12 cellular contexts compared by ENCODE assay signal in the genomic region with DNA sequence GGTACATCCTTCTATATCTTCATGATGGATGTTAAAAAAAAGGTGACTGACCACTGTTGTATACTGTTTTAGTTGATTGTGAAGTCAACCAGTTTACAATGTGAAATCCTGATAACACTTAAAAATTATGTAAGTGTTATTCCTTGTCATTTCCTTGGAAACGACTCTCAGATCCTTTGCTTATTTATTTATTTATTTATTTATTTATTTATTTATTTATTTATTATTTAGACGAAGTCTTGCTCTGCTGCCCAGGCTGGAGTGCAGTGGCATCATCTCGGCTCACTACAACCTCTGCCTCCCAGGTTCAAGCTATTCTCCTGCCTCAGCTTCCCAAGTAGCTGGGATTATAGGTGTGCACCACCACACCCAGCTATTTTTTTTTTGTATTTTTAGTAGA. TPM values are rescaled to one million over a fixed set of nuclear protein-coding genes. Genes with fewer than 3 reads are reported as not detected.
DNase-seq lines count a peak whose midpoint lies in the region; ATAC-seq, FAIRE-seq and TF ChIP-seq lines count a peak whose summit lies in the region.
"Not testable (repeated sequence)": the region's sequence is repeated elsewhere in the genome, so short reads cannot be mapped to it uniquely, and the experiment has no call there.
"Had no signal": no experiment of that assay in that cellular context is flagged by ENCODE, and none has a peak within 500 bp of the region (broad histone marks: within the 10 kb centered on the region; RNA-seq: fewer than 3 reads in every experiment).

No MANE protein-coding gene starts in this region.

- H3F3A ChIP-seq in neural progenitor cell (ENCODE audit: low read depth) = peaks cover 22% of the 10 kb centered on the region

- not testable (repeated sequence) for TF ChIP-seq RAD21 in A549 (conservative IDR thresholded peaks at IDR 0.05 in 1 of 2, IDR thresholded peaks at IDR 0.05 in 1 of 2)

- ATAC-seq in A549; T-helper 17 cell; stimulated activated effector memory CD8-positive, alpha-beta T cell treated with anti-CD3 and anti-CD28 coated beads, Interleukin-12 subunit alpha, Interleukin-12 subunit beta, amount 100 ng/mL, for 72 hours: not testable (repeated sequence)

- not testable (repeated sequence) for H3K4me2 ChIP-seq in A549
- H3K4me2 ChIP-seq in neural progenitor cell = peak overlapping the region; percentile 56

- CTCF ChIA-PET in A549 (lab: Yijun Ruan, JAX) (interaction anchor here (1.2 kb wide), 1 partner anchor 10 kb away, joined by 4 read pairs; no protein-coding TSS in a partner anchor), HEK293 (lab: Yijun Ruan, JAX) (interaction anchor here (0.6 to 1.6 kb wide), 2 partner anchors 10 to 90 kb away, joined by 3 to 6 read pairs; no protein-coding TSS in a partner anchor)

- peaks cover 25% of the 10 kb centered on the region for H4K20me1 ChIP-seq in neural progenitor cell (ENCODE audit: low read depth)

- DNase-seq in A549 (ENCODE audit: low read depth in 1 of 2, low spot score in 1 of 2); T-helper 17 cell; neural progenitor cell (ENCODE audit: low spot score); stimulated activated effector memory CD8-positive, alpha-beta T cell treated with anti-CD3 and anti-CD28 coated beads, Interleukin-12 subunit alpha, Interleukin-12 subunit beta, amount 100 ng/mL, for 72 hours (ENCODE audit: low spot score in 2 of 2): not testable (repeated sequence)

- H3K9ac ChIP-seq in neural progenitor cell = not testable (repeated sequence)

- not testable (repeated sequence) for H3K27me3 ChIP-seq in neural progenitor cell

- WGBS in A549 (ENCODE audit: missing lambda C conversion rate) = 25% methylated on average over 3 of the region's 3 CpGs

- H3K36me3 Mint-ChIP-seq in T-helper 17 cell (ENCODE audit: low read depth) (peaks cover 15% of the 10 kb centered on the region), neural progenitor cell (peaks cover 27% of the 10 kb centered on the region)
- H3K36me3 Mint-ChIP-seq in stimulated activated effector memory CD8-positive, alpha-beta T cell treated with anti-CD3 and anti-CD28 coated beads, Interleukin-12 subunit alpha, Interleukin-12 subunit beta, amount 100 ng/mL, for 72 hours = peaks cover 55% of the 10 kb centered on the region

- not testable (repeated sequence) for H3K9me3 Mint-ChIP-seq in neural progenitor cell; stimulated activated effector memory CD8-positive, alpha-beta T cell treated with anti-CD3 and anti-CD28 coated beads, Interleukin-12 subunit alpha, Interleukin-12 subunit beta, amount 100 ng/mL, for 72 hours

- POLR2A ChIA-PET in A549 (lab: Yijun Ruan, JAX); HEK293 (lab: Yijun Ruan, JAX): not testable (repeated sequence)

- not testable (repeated sequence) for TF ChIP-seq EP300 in A549 (IDR thresholded peaks at IDR 0.05)

- not testable (repeated sequence) for H2AFZ ChIP-seq in neural progenitor cell (replicated peaks)

- not testable (repeated sequence) for TF ChIP-seq CTCF in A549 (IDR thresholded peaks at IDR 0.05); HEK293 (tag by site-specific recombination; IDR thresholded peaks at IDR 0.05); neural progenitor cell (IDR thresholded peaks at IDR 0.05)

- H3K27ac Mint-ChIP-seq in T-helper 17 cell = peak overlapping the region; percentile 32
- not testable (repeated sequence) for H3K27ac Mint-ChIP-seq in neural progenitor cell
- H3K27ac Mint-ChIP-seq in stimulated activated effector memory CD8-positive, alpha-beta T cell treated with anti-CD3 and anti-CD28 coated beads, Interleukin-12 subunit alpha, Interleukin-12 subunit beta, amount 100 ng/mL, for 72 hours = peak overlapping the region; percentile 9

- TF ChIP-seq POLR2A in A549 (IDR thresholded peaks at IDR 0.05; ENCODE audit: low read length) = not testable (repeated sequence)

- not testable (repeated sequence) for H3K4me1 Mint-ChIP-seq in T-helper 17 cell; stimulated activated effector memory CD8-positive, alpha-beta T cell treated with anti-CD3 and anti-CD28 coated beads, Interleukin-12 subunit alpha, Interleukin-12 subunit beta, amount 100 ng/mL, for 72 hours
- peaks cover 16% of the 10 kb centered on the region for H3K4me1 Mint-ChIP-seq in neural progenitor cell

- peaks cover 3 to 71% of the 10 kb centered on the region in 2 experiments for H3K36me3 ChIP-seq in HEK293 (ENCODE audit: control insufficient read depth in 2 of 2, insufficient read depth in 1 of 2, low read length in 2 of 2)
- peaks cover 29% of the 10 kb centered on the region for H3K36me3 ChIP-seq in neural progenitor cell

- H3K27me3 Mint-ChIP-seq in T-helper 17 cell; neural progenitor cell (ENCODE audit: insufficient read depth, low read depth): not testable (repeated sequence)

- not testable (repeated sequence) for H3K27ac ChIP-seq in A549; HEK293 (ENCODE audit: extremely low read depth, low read depth, low read length)
- H3K27ac ChIP-seq in neural progenitor cell = peak overlapping the region; percentile 55

- H3K9me3 ChIP-seq in A549; HEK293 (ENCODE audit: control insufficient read depth, insufficient read depth, low read depth, low read length); T-helper 17 cell (ENCODE audit: control insufficient read depth, low read length, poor library complexity, severe bottlenecking); neural progenitor cell (ENCODE audit: low read depth): not testable (repeated sequence)

- H3K4me3 ChIP-seq in A549; HEK293 (ENCODE audit: low read depth, low read length); neural progenitor cell: not testable (repeated sequence)

- H3K4me3 Mint-ChIP-seq in T-helper 17 cell; neural progenitor cell; stimulated activated effector memory CD8-positive, alpha-beta T cell treated with anti-CD3 and anti-CD28 coated beads, Interleukin-12 subunit alpha, Interleukin-12 subunit beta, amount 100 ng/mL, for 72 hours: not testable (repeated sequence)

- not testable (repeated sequence) for H3K4me1 ChIP-seq in A549; HEK293 (ENCODE audit: control insufficient read depth, insufficient read depth, low read length)
- H3K4me1 ChIP-seq in neural progenitor cell = peaks cover 26% of the 10 kb centered on the region

- FAIRE-seq in A549 (lab: Jason Lieb, UNC) = not testable (repeated sequence)

- not testable (repeated sequence) for H3K79me2 ChIP-seq in neural progenitor cell (ENCODE audit: low read depth)

TF ChIP-seq in A549, 52 proteins besides CTCF, POLR2A, EP300 and RAD21:
- TF ChIP-seq ZC3H11A (IDR thresholded peaks at IDR 0.05) = peak; percentile 70

TF ChIP-seq in HEK293, 187 proteins besides CTCF, POLR2A, EP300 and RAD21 (continues in another document):
- TF ChIP-seq ZNF394 (tag by site-specific recombination; IDR thresholded peaks at IDR 0.05; ENCODE audit: borderline replicate concordance) = peak; percentile 78; the same call in 1 of the 2 replicates
- TF ChIP-seq, protein P1, sequence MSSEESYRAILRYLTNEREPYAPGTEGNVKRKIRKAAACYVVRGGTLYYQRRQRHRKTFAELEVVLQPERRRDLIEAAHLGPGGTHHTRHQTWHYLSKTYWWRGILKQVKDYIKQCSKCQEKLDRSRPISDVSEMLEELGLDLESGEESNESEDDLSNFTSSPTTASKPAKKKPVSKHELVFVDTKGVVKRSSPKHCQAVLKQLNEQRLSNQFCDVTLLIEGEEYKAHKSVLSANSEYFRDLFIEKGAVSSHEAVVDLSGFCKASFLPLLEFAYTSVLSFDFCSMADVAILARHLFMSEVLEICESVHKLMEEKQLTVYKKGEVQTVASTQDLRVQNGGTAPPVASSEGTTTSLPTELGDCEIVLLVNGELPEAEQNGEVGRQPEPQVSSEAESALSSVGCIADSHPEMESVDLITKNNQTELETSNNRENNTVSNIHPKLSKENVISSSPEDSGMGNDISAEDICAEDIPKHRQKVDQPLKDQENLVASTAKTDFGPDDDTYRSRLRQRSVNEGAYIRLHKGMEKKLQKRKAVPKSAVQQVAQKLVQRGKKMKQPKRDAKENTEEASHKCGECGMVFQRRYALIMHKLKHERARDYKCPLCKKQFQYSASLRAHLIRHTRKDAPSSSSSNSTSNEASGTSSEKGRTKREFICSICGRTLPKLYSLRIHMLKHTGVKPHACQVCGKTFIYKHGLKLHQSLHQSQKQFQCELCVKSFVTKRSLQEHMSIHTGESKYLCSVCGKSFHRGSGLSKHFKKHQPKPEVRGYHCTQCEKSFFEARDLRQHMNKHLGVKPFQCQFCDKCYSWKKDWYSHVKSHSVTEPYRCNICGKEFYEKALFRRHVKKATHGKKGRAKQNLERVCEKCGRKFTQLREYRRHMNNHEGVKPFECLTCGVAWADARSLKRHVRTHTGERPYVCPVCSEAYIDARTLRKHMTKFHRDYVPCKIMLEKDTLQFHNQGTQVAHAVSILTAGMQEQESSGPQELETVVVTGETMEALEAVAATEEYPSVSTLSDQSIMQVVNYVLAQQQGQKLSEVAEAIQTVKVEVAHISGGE (tag by site-specific recombination; conservative IDR thresholded peaks at IDR 0.05; ENCODE audit: low read depth) = peak; percentile 70
- TF ChIP-seq ZNF341 (tag by site-specific recombination; IDR thresholded peaks at IDR 0.05; ENCODE audit: low read depth) = 0 out of 2 replicates have a peak, but pooled peaks have one; percentile 14
- TF ChIP-seq ZNF654 (tag by site-specific recombination; IDR thresholded peaks at IDR 0.05; ENCODE audit: low read depth) = peak; percentile 25; the same call in 1 of the 2 replicates
- TF ChIP-seq ZNF426 (tag by site-specific recombination; IDR thresholded peaks at IDR 0.05) = peak; percentile 76
- peak; percentile 75; the same call in 1 of the 2 replicates for TF ChIP-seq ZNF560 (tag by site-specific recombination; IDR thresholded peaks at IDR 0.05; ENCODE audit: borderline replicate concordance)
- TF ChIP-seq ZNF202 (tag by site-specific recombination; IDR thresholded peaks at IDR 0.05; ENCODE audit: borderline replicate concordance) = peak; percentile 73; the same call in 1 of the 2 replicates

RNA-seq across cellular contexts. Expression of a gene that starts 58.0 kb away (rescaled TPM):
- not detected in 2 replicates for polyA plus RNA-seq in A549 (2011; rRNA removed)
- polyA plus RNA-seq in A549 (2012; cell fraction: cytosol; rRNA removed) = 0.04 TPM in 1 of 2 replicates, not detected in the other
- not detected in 2 replicates for polyA plus RNA-seq in A549 (2012; cell fraction: nucleus; rRNA removed)
- polyA plus RNA-seq in A549 (2017; fragmentation: RNase III; extraction: RNeasy Plus Mini Kit Qiagen cat#74134 plus additional on column Dnase treatment) = not detected in 3 replicates
- polyA minus RNA-seq in A549 (2011; rRNA and poly(A)+ RNA removed) = not detected in 2 replicates
- total RNA-seq in T-helper 17 cell = 1 to 10 TPM in 1 of 2 donors, not detected in 1; 1.4 TPM
- total RNA-seq in neural progenitor cell (ENCODE audit: low replicate concordance) = 0.34 TPM in 1 of 2 replicates, not detected in the other
- total RNA-seq: A673; CD4-positive, alpha-beta memory T cell; CD4-positive, alpha-beta T cell; CD4-positive, CD25-positive, alpha-beta regulatory T cell; CD8-positive, alpha-beta memory T cell; CD8-positive, alpha-beta T cell had no signal
- polyA plus RNA-seq: CD14-positive monocyte; CD4-positive, alpha-beta memory T cell; CD4-positive, CD25-positive, alpha-beta regulatory T cell; CD8-positive, alpha-beta memory T cell had no signal
